In genomic region chr1:196608401-196609113, GRCh38 we compare ENCODE assay signal across 7 cellular contexts. TPM values are rescaled to one million over a fixed set of nuclear protein-coding genes. Genes with fewer than 3 reads are reported as not detected.
DNase-seq lines count a peak whose midpoint lies in the region; ATAC-seq lines count a peak whose summit lies in the region.

TSS of gene KCNT2 (minus strand) at chr1:196608440. CDS start at chr1:196608309, 131 bp downstream.

- peak; percentile 19 for ATAC-seq in GM21786 (IDR thresholded peaks at IDR 0.05; ENCODE audit: unreplicated experiment)
- ATAC-seq in left ventricle myocardium superior, result peak; percentile 89
- ATAC-seq in HG03571 (IDR thresholded peaks at IDR 0.05; ENCODE audit: unreplicated experiment), result no peak
- no peak for ATAC-seq in HG02840 (IDR thresholded peaks at IDR 0.05; ENCODE audit: low FRiP score, unreplicated experiment)

- DNase-seq in NCI-H2107 (lab: John Stamatoyannopoulos, UW) (peak; percentile 83), amniotic stem cell (lab: John Stamatoyannopoulos, UW) (peak; percentile 22), left ventricle myocardium superior (peak; percentile 77), pons (ENCODE audit: low spot score) (peak; percentile 13)

- intact Hi-C loops in left ventricle myocardium superior (cut with micrococcal nuclease), result no loop called here

RNA-seq across cellular contexts. Expression of gene KCNT2, which starts in this region (rescaled TPM):
- 1.7 TPM for total RNA-seq in left ventricle myocardium superior

Comparison
In these comparisons a context has a peak if more than half of its experiments do, and no peak if none do; other contexts are left out.
1. ATAC-seq: peak in GM21786 (single experiment) and left ventricle myocardium superior (single experiment); none in HG03571 (single experiment) and HG02840 (single experiment).
2. DNase-seq: peak in every context shown above with its lines; median percentile 83 in NCI-H2107; 77 in left ventricle myocardium superior; 22 in amniotic stem cell; 13 in pons.